1 cellular context compared by ENCODE assay signal in genomic region chr16:568401-569258, GRCh38.
TF ChIP-seq lines count a peak whose summit lies in the region.

No MANE protein-coding gene starts in this region.

TF ChIP-seq in SK-N-SH treated with all-trans-retinoic acid at 6 μM for 48 hours, 23 proteins besides CTCF, POLR2A, EP300 and RAD21 (continued from another document):
- TF ChIP-seq CREB5 (CRISPR knock-in tag; IDR thresholded peaks at IDR 0.05; ENCODE audit: low read depth) (no peak), ARNTL (CRISPR knock-in tag; IDR thresholded peaks at IDR 0.05; ENCODE audit: borderline replicate concordance, low read depth) (no peak), BACH2 (CRISPR knock-in tag; IDR thresholded peaks at IDR 0.05; ENCODE audit: borderline replicate concordance) (no peak), ZNF8 (CRISPR knock-in tag; IDR thresholded peaks at IDR 0.05) (no peak)
TF ChIP-seq in SK-N-SH treated with all-trans-retinoic acid at 6 μM for 48 hours: peak in this region for 0.
